In genomic region chr15:40250304-40250656, GRCh38 we compare ENCODE assay signal across 26 cellular contexts. TPM values are rescaled to one million over a fixed set of nuclear protein-coding genes. Genes with fewer than 3 reads are reported as not detected.
"Had no signal": no experiment of that assay in that cellular context is flagged by ENCODE, and none has a peak within 500 bp of the region (broad histone marks: within the 10 kb centered on the region; RNA-seq: fewer than 3 reads in every experiment).

No MANE protein-coding gene starts in this region.

- H3K9me3 Mint-ChIP-seq: activated B cell treated with CpG ODN at 0.5 μM for 24 hours; activated CD4-positive, alpha-beta memory T cell treated with anti-CD3 and anti-CD28 coated beads, Interleukin-2, amount 10 ng/mL, durations not matched to agents 7 days and 5 days; activated CD4-positive, alpha-beta T cell treated with anti-CD3 and anti-CD28 coated beads, Interleukin-2, amount 10 ng/mL, durations not matched to agents 24 days and 14 days; activated naive CD4-positive, alpha-beta T cell treated with anti-CD3 and anti-CD28 coated beads for 36 hours; activated naive CD8-positive, alpha-beta T cell treated with anti-CD3 and anti-CD28 coated beads, Interleukin-2, amount 10 ng/mL, durations not matched to agents 7 days and 5 days; activated T-cell treated with anti-CD3 and anti-CD28 coated beads, Interleukin-2, amount 50 U/mL, for 72 hours; mesothelial cell of epicardium; stimulated activated effector memory CD8-positive, alpha-beta T cell treated with anti-CD3 and anti-CD28 coated beads, Interleukin-12 subunit alpha, Interleukin-12 subunit beta, amount 100 ng/mL, for 72 hours had no signal

- H3K36me3 ChIP-seq: left ventricle myocardium inferior, ovary, prostate gland, stomach, suprapubic skin, tibial nerve had no signal

- H3K36me3 Mint-ChIP-seq: activated naive CD8-positive, alpha-beta T cell treated with anti-CD3 and anti-CD28 coated beads, Interleukin-2, amount 10 ng/mL, durations not matched to agents 7 days and 5 days; mesothelial cell of epicardium; naive thymus-derived CD8-positive, alpha-beta T cell; stimulated activated effector memory CD8-positive, alpha-beta T cell treated with anti-CD3 and anti-CD28 coated beads, Interleukin-12 subunit alpha, Interleukin-12 subunit beta, amount 100 ng/mL, for 72 hours had no signal

- H3K4me3 Mint-ChIP-seq: activated B cell treated with CpG ODN at 0.5 μM for 24 hours; activated CD4-positive, alpha-beta memory T cell treated with anti-CD3 and anti-CD28 coated beads, Interleukin-2, amount 10 ng/mL, durations not matched to agents 7 days and 5 days; activated CD4-positive, alpha-beta T cell treated with anti-CD3 and anti-CD28 coated beads, Interleukin-2, amount 10 ng/mL, durations not matched to agents 24 days and 14 days; activated naive CD4-positive, alpha-beta T cell treated with anti-CD3 and anti-CD28 coated beads for 36 hours; activated naive CD8-positive, alpha-beta T cell treated with anti-CD3 and anti-CD28 coated beads, Interleukin-2, amount 10 ng/mL, durations not matched to agents 7 days and 5 days; activated T-cell treated with anti-CD3 and anti-CD28 coated beads, Interleukin-2, amount 50 U/mL, for 72 hours had no signal

- H3K4me3 ChIP-seq: left ventricle myocardium inferior, ovary, prostate gland, skin epidermis, stomach, suprapubic skin, tibial nerve had no signal

- H3K9me3 ChIP-seq: left ventricle myocardium inferior, ovary, prostate gland, stomach, suprapubic skin, tibial nerve had no signal

- H3K27ac ChIP-seq: ovary, stomach, tibial nerve had no signal

- H3K27ac Mint-ChIP-seq: activated B cell treated with CpG ODN at 0.5 μM for 24 hours; activated CD4-positive, alpha-beta memory T cell treated with anti-CD3 and anti-CD28 coated beads, Interleukin-2, amount 10 ng/mL, durations not matched to agents 7 days and 5 days; activated CD4-positive, alpha-beta T cell treated with anti-CD3 and anti-CD28 coated beads, Interleukin-2, amount 10 ng/mL, durations not matched to agents 24 days and 14 days; activated naive CD4-positive, alpha-beta T cell treated with anti-CD3 and anti-CD28 coated beads for 36 hours; activated naive CD8-positive, alpha-beta T cell treated with anti-CD3 and anti-CD28 coated beads, Interleukin-2, amount 10 ng/mL, durations not matched to agents 7 days and 5 days; activated T-cell treated with anti-CD3 and anti-CD28 coated beads, Interleukin-2, amount 50 U/mL, for 72 hours; mesothelial cell of epicardium; naive thymus-derived CD8-positive, alpha-beta T cell; stimulated activated effector memory CD8-positive, alpha-beta T cell treated with anti-CD3 and anti-CD28 coated beads, Interleukin-12 subunit alpha, Interleukin-12 subunit beta, amount 100 ng/mL, for 72 hours had no signal

- DNase-seq: activated B cell treated with CpG ODN at 0.5 μM for 24 hours; activated CD4-positive, alpha-beta memory T cell treated with anti-CD3 and anti-CD28 coated beads, Interleukin-2, amount 10 ng/mL, durations not matched to agents 7 days and 5 days; activated CD4-positive, alpha-beta T cell treated with anti-CD3 and anti-CD28 coated beads, Interleukin-2, amount 10 ng/mL, durations not matched to agents 24 days and 14 days; activated effector memory CD4-positive, alpha-beta T cell treated with Interleukin-2 at 50 U/mL for 16 hours; activated naive CD4-positive, alpha-beta T cell treated with anti-CD3 and anti-CD28 coated beads for 36 hours; activated naive CD8-positive, alpha-beta T cell treated with anti-CD3 and anti-CD28 coated beads, Interleukin-2, amount 10 ng/mL, durations not matched to agents 7 days and 5 days; activated T-cell treated with anti-CD3 and anti-CD28 coated beads, Interleukin-2, amount 50 U/mL, for 72 hours; cortex of kidney; glutamatergic neuron; hippocampal formation; stimulated activated CD4-positive, alpha-beta T cell treated with anti-CD3 and anti-CD28 coated beads, Interleukin-1b, Interleukin-23, amount 100 ng/mL, for 48 hours; stomach; T-helper 9 cell had no signal

- FAIRE-seq: endometrium, frontal cortex had no signal

- H3K27me3 ChIP-seq: ovary had no signal

- ATAC-seq: activated T-cell treated with anti-CD3 and anti-CD28 coated beads, Interleukin-2, amount 50 U/mL, for 72 hours; naive thymus-derived CD8-positive, alpha-beta T cell; stimulated activated effector memory CD8-positive, alpha-beta T cell treated with anti-CD3 and anti-CD28 coated beads, Interleukin-12 subunit alpha, Interleukin-12 subunit beta, amount 100 ng/mL, for 72 hours had no signal

RNA-seq across cellular contexts. Expression of gene PAK6, which starts 11.4 kb away (rescaled TPM):
- total RNA-seq: activated naive CD4-positive, alpha-beta T cell treated with anti-CD3 and anti-CD28 coated beads for 36 hours; naive thymus-derived CD8-positive, alpha-beta T cell had no signal

RNA-seq across cellular contexts. Expression of gene ANKRD63, which starts 32.6 kb away (rescaled TPM):
- total RNA-seq: activated B cell treated with CpG ODN at 0.5 μM for 24 hours; activated CD4-positive, alpha-beta memory T cell treated with anti-CD3 and anti-CD28 coated beads, Interleukin-2, amount 10 ng/mL, durations not matched to agents 7 days and 5 days; activated CD4-positive, alpha-beta T cell treated with anti-CD3 and anti-CD28 coated beads, Interleukin-2, amount 10 ng/mL, durations not matched to agents 24 days and 14 days; activated naive CD4-positive, alpha-beta T cell treated with anti-CD3 and anti-CD28 coated beads for 36 hours; activated T-cell treated with anti-CD3 and anti-CD28 coated beads, Interleukin-2, amount 50 U/mL, for 72 hours; left ventricle myocardium inferior; mammary epithelial cell; suprapubic skin; T-helper 1 cell treated with Interleukin-12 subunit alpha and Interleukin-12 subunit beta and Interleukin-4 antibody, amounts not matched to agents 30 ng/mL and 1 ng/mL, for 36 hours; tibial nerve had no signal
- polyA plus RNA-seq: mammary epithelial cell, ovary, stomach had no signal
